14 cellular contexts compared by ENCODE assay signal in genomic region chr3:127785711-127786265, GRCh38. TPM values are rescaled to one million over a fixed set of nuclear protein-coding genes. Genes with fewer than 3 reads are reported as not detected.
A peak's percentile ranks its signal among the peaks of the same experiment; 100 is the strongest.
DNase-seq lines count a peak whose midpoint lies in the region; ATAC-seq and TF ChIP-seq lines count a peak whose summit lies in the region.
"Had no signal": no experiment of that assay in that cellular context is flagged by ENCODE, and none has a peak within 500 bp of the region (broad histone marks: within the 10 kb centered on the region; RNA-seq: fewer than 3 reads in every experiment).

No MANE protein-coding gene starts in this region.

- no peak for ATAC-seq in activated naive CD4-positive, alpha-beta T cell treated with anti-CD3 and anti-CD28 coated beads, Interleukin-2, amount 50 U/mL, for 72 hours
- ATAC-seq: stimulated activated naive CD8-positive, alpha-beta T cell treated with anti-CD3 and anti-CD28 coated beads, Interleukin-15, amount 100 ng/mL, for 72 hours; T-helper 17 cell had no signal

- H3K36me3 ChIP-seq in BLaER1 treated with 17β-estradiol and CSF1 and Interleukin-3, amounts not matched to agents 10 nM and 100 nM: no peaks in the 10 kb centered on the region
- peaks cover 0 to 72% (median 0%) of the 10 kb centered on the region in 3 donors for H3K36me3 ChIP-seq in esophagus squamous epithelium
- H3K36me3 ChIP-seq in neural progenitor cell: no peaks in the 10 kb centered on the region

- DNase-seq in NCI-H128 (lab: John Stamatoyannopoulos, UW; ENCODE audit: unreplicated experiment) (peak; percentile 45), esophagus squamous epithelium (lab: John Stamatoyannopoulos, UW) (no peak), neural progenitor cell (ENCODE audit: low spot score) (no peak), pons (ENCODE audit: low spot score) (no peak), HT-29 (ENCODE audit: low spot score) (no peak)
- DNase-seq in activated CD4-positive, alpha-beta T cell treated with anti-CD3 and anti-CD28 coated beads for 4 hours: no peak
- no peak for DNase-seq in activated naive CD4-positive, alpha-beta T cell treated with anti-CD3 and anti-CD28 coated beads, Interleukin-2, amount 50 U/mL, for 72 hours (ENCODE audit: low spot score in 2 of 2)
- DNase-seq: activated CD4-positive, alpha-beta T cell treated with anti-CD3 and anti-CD28 coated beads, Interleukin-2, amount 50 U/mL, for 48 hours; activated effector memory CD4-positive, alpha-beta T cell treated with Interleukin-2 at 50 U/mL for 16 hours; stimulated activated naive CD8-positive, alpha-beta T cell treated with anti-CD3 and anti-CD28 coated beads, Interleukin-15, amount 100 ng/mL, for 72 hours; T-helper 17 cell had no signal

- intact Hi-C loops in esophagus squamous epithelium (cut with DNase I): no loop called here

- H3K9ac ChIP-seq in BLaER1 treated with 17β-estradiol and CSF1 and Interleukin-3, amounts not matched to agents 10 nM and 100 nM: peak overlapping the region in 1 of 11 experiments; percentile 30; a peak in 2 of 22 replicates
- no peak overlapping the region for H3K9ac ChIP-seq in neural progenitor cell

- H3K9me3 ChIP-seq in BLaER1 treated with 17β-estradiol and CSF1 and Interleukin-3, amounts not matched to agents 10 nM and 100 nM (replicated peaks in 1 of 11): no peaks in the 10 kb centered on the region
- H3K9me3 ChIP-seq in esophagus squamous epithelium: no peaks in the 10 kb centered on the region
- no peaks in the 10 kb centered on the region for H3K9me3 ChIP-seq in neural progenitor cell (ENCODE audit: low read depth)

- TF ChIP-seq CTCF in esophagus squamous epithelium (IDR thresholded peaks at IDR 0.05): no peak
- TF ChIP-seq CTCF in neural progenitor cell (IDR thresholded peaks at IDR 0.05): no peak

- H3K27me3 Mint-ChIP-seq in neural progenitor cell (ENCODE audit: insufficient read depth, low read depth): peaks cover 8% of the 10 kb centered on the region
- H3K27me3 Mint-ChIP-seq: B cell, memory B cell had no signal

- no peaks in the 10 kb centered on the region for H3K79me2 ChIP-seq in neural progenitor cell (ENCODE audit: low read depth)

- H3K27ac ChIP-seq in BLaER1 treated with 17β-estradiol and CSF1 and Interleukin-3, amounts not matched to agents 10 nM and 100 nM: no peak overlapping the region
- H3K27ac ChIP-seq in esophagus squamous epithelium: peak overlapping the region in 3 of 4 donors; percentile 60 to 79 (median 60)
- no peak overlapping the region for H3K27ac ChIP-seq in neural progenitor cell

- peaks cover 28 to 51% (median 43%) of the 10 kb centered on the region in 10 experiments for H3K4me1 ChIP-seq in BLaER1 treated with 17β-estradiol and CSF1 and Interleukin-3, amounts not matched to agents 10 nM and 100 nM
- H3K4me1 ChIP-seq in esophagus squamous epithelium: peaks cover 13 to 74% (median 25%) of the 10 kb centered on the region in 3 donors
- H3K4me1 ChIP-seq in neural progenitor cell: peaks cover 10% of the 10 kb centered on the region

- H3K4me2 ChIP-seq in BLaER1 treated with 17β-estradiol and CSF1 and Interleukin-3, amounts not matched to agents 10 nM and 100 nM: peak overlapping the region; percentile 51 to 91 (median 79)
- peak overlapping the region; percentile 42 for H3K4me2 ChIP-seq in neural progenitor cell

- no peak overlapping the region for H2AFZ ChIP-seq in neural progenitor cell (replicated peaks)

- no peaks in the 10 kb centered on the region for H3F3A ChIP-seq in neural progenitor cell (ENCODE audit: low read depth)

- peaks cover 0 to 5% (median 0%) of the 10 kb centered on the region in 11 experiments; a peak in 1 of 22 replicates for H4K20me1 ChIP-seq in BLaER1 treated with 17β-estradiol and CSF1 and Interleukin-3, amounts not matched to agents 10 nM and 100 nM
- H4K20me1 ChIP-seq in neural progenitor cell (ENCODE audit: low read depth): no peaks in the 10 kb centered on the region

- peak overlapping the region; percentile 57 for H3K27ac Mint-ChIP-seq in neural progenitor cell
- H3K27ac Mint-ChIP-seq in activated naive CD4-positive, alpha-beta T cell treated with anti-CD3 and anti-CD28 coated beads, Interleukin-2, amount 50 U/mL, for 72 hours: no peak overlapping the region
- H3K27ac Mint-ChIP-seq: B cell, memory B cell, T-helper 17 cell had no signal

- no peak overlapping the region for H3K4me3 Mint-ChIP-seq in neural progenitor cell
- H3K4me3 Mint-ChIP-seq: B cell; memory B cell; stimulated activated naive CD8-positive, alpha-beta T cell treated with anti-CD3 and anti-CD28 coated beads, Interleukin-15, amount 100 ng/mL, for 72 hours; T-helper 17 cell had no signal

- WGBS in esophagus squamous epithelium, 2 donors: 57 to 84% methylated on average over 6 of the region's 12 CpGs

- peaks cover 0 to 11% (median 0%) of the 10 kb centered on the region in 11 experiments; a peak in 3 of 22 replicates for H3K27me3 ChIP-seq in BLaER1 treated with 17β-estradiol and CSF1 and Interleukin-3, amounts not matched to agents 10 nM and 100 nM
- no peaks in the 10 kb centered on the region for H3K27me3 ChIP-seq in esophagus squamous epithelium
- H3K27me3 ChIP-seq in neural progenitor cell: no peaks in the 10 kb centered on the region

- no peaks in the 10 kb centered on the region for H3K9me3 Mint-ChIP-seq in neural progenitor cell
- no peaks in the 10 kb centered on the region for H3K9me3 Mint-ChIP-seq in activated naive CD4-positive, alpha-beta T cell treated with anti-CD3 and anti-CD28 coated beads, Interleukin-2, amount 50 U/mL, for 72 hours
- H3K9me3 Mint-ChIP-seq: memory B cell; stimulated activated naive CD8-positive, alpha-beta T cell treated with anti-CD3 and anti-CD28 coated beads, Interleukin-15, amount 100 ng/mL, for 72 hours had no signal

- peaks cover 34% of the 10 kb centered on the region for H3K4me1 Mint-ChIP-seq in neural progenitor cell

- no peak for TF ChIP-seq POLR2A in esophagus squamous epithelium (IDR thresholded peaks at IDR 0.05)

- H3K36me3 Mint-ChIP-seq in neural progenitor cell: no peaks in the 10 kb centered on the region
- H3K36me3 Mint-ChIP-seq in activated naive CD4-positive, alpha-beta T cell treated with anti-CD3 and anti-CD28 coated beads, Interleukin-2, amount 50 U/mL, for 72 hours: no peaks in the 10 kb centered on the region
- H3K36me3 Mint-ChIP-seq: memory B cell had no signal

- H3K4me3 ChIP-seq in BLaER1 treated with 17β-estradiol and CSF1 and Interleukin-3, amounts not matched to agents 10 nM and 100 nM: no peak overlapping the region
- no peak overlapping the region for H3K4me3 ChIP-seq in esophagus squamous epithelium
- H3K4me3 ChIP-seq in neural progenitor cell: no peak overlapping the region

RNA-seq across cellular contexts. Expression of gene MGLL, which starts 36.5 kb away (rescaled TPM):
- total RNA-seq in esophagus squamous epithelium: 100 to 1,000 TPM in 1 of 4 donors, 10 to 100 TPM in 3; 36.7 to 146 (median 73.5) TPM
- total RNA-seq in neural progenitor cell (ENCODE audit: low replicate concordance): 0.12 and 0.15 TPM in 2 replicates
- total RNA-seq in activated naive CD4-positive, alpha-beta T cell treated with anti-CD3 and anti-CD28 coated beads, Interleukin-2, amount 50 U/mL, for 72 hours: under 1 TPM; 0.14 to 0.29 TPM
- 83.6 and 95.0 TPM in 2 replicates for total RNA-seq in HT-29 (2014; rRNA removed; shearing (Covaris generic))

Comparison
In these comparisons a context has a peak if more than half of its experiments do, and no peak if none do; other contexts are left out.
1. H3K27ac ChIP-seq: peak in esophagus squamous epithelium (3 of 4); none in BLaER1 treated with 17β-estradiol and CSF1 and Interleukin-3, amounts not matched to agents 10 nM and 100 nM (0 of 11) and neural progenitor cell (single experiment).
2. RNA of gene MGLL, which starts 36.5 kb away (total RNA-seq): 83.6 to 95.0 TPM in HT-29 and 36.7 to 146 TPM in esophagus squamous epithelium; 0.14 to 0.29 TPM in activated naive CD4-positive, alpha-beta T cell treated with anti-CD3 and anti-CD28 coated beads, Interleukin-2, amount 50 U/mL, for 72 hours and 0.12 to 0.15 TPM in neural progenitor cell; every median in the first group is over 10 times any median in the second.